ENCODE assay signal across 1 cellular context in the genomic region with DNA sequence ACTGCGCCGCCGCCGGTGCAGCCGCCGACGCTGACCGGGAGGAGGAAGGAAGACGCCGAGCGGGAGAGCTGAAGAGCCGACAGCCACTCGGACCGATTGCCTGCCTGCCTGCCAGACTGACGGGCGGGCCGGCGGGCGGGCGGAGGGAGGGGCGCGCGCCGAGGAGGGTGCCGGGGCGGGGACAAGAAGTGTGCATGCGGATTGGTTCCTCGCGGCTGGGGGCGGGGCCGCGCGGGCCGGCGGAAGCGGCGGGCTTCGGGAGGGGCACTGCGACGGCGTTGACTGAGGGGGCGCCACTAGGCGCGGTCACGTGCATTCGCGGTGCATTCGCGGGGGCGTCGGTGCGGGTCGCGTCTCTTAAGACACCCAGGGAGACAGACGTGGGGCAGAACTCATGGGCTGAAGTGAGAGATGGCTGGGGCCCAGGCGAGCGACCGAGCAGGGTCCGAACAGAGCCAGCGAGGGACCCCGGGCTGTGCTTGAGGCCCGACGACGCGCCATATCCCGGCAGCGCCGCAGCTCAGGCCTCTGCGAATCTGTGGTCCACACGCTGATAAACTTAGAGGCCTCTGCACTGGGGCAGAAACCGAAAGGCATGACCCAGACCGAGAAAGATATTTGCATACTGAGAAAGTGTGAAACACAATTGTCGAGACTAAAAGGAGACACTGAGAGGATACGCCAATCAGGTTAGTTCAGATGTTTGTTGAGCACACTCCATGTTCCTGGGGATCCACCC.
TF ChIP-seq lines count a peak whose summit lies in the region.

A gene (minus strand): TSS at position 118 of the 739 bp plus-strand sequence. CDS start 205 bp downstream, outside the sequence.

TF ChIP-seq in HepG2, 621 proteins besides CTCF, POLR2A, EP300 and RAD21 (continued from another document and continues in another):
- TF ChIP-seq, protein P1, sequence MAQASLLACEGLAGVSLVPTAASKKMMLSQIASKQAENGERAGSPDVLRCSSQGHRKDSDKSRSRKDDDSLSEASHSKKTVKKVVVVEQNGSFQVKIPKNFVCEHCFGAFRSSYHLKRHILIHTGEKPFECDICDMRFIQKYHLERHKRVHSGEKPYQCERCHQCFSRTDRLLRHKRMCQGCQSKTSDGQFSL (CRISPR knock-in tag; IDR thresholded peaks at IDR 0.05), result no peak; the same call in 1 of the 2 replicates
- TF ChIP-seq ZNF451 (CRISPR knock-in tag; IDR thresholded peaks at IDR 0.05) (no peak; the same call in 1 of the 2 replicates), SP1 (IDR thresholded peaks at IDR 0.05) (no peak), SP1 (CRISPR knock-in tag; IDR thresholded peaks at IDR 0.05) (peak; percentile 67), ZNF589 (CRISPR knock-in tag; conservative IDR thresholded peaks at IDR 0.05) (peak; percentile 69), ZNF672 (CRISPR knock-in tag; IDR thresholded peaks at IDR 0.05) (0 out of 2 replicates have a peak, but pooled peaks have one; percentile 43), PLRG1 (conservative IDR thresholded peaks at IDR 0.05) (no peak), ZNF510 (CRISPR knock-in tag; IDR thresholded peaks at IDR 0.05; ENCODE audit: low read depth) (no peak), IRF2 (CRISPR knock-in tag; IDR thresholded peaks at IDR 0.05) (peak; percentile 47; the same call in 1 of the 2 replicates), CCAR2 (optimal IDR thresholded peaks at IDR 0.05; ENCODE audit: low read depth, low read length) (no peak), RBFOX2 (IDR thresholded peaks at IDR 0.05; ENCODE audit: low read depth, low read length) (peak; percentile 86), SNRNP70 (IDR thresholded peaks at IDR 0.05; ENCODE audit: low read depth, low read length) (no peak), ZFP37 (CRISPR knock-in tag; IDR thresholded peaks at IDR 0.05; ENCODE audit: borderline replicate concordance) (no peak), CENPT (CRISPR knock-in tag; IDR thresholded peaks at IDR 0.05; ENCODE audit: low read depth) (peak; percentile 16; the same call in 1 of the 2 replicates), REPIN1 (CRISPR knock-in tag; IDR thresholded peaks at IDR 0.05; ENCODE audit: borderline replicate concordance, low read depth) (peak; percentile 84), ZNF652 (CRISPR knock-in tag; IDR thresholded peaks at IDR 0.05; ENCODE audit: borderline replicate concordance, low read depth) (no peak), SPEN (CRISPR knock-in tag; IDR thresholded peaks at IDR 0.05; ENCODE audit: low read depth) (peak; percentile 90), ZNF558 (CRISPR knock-in tag; IDR thresholded peaks at IDR 0.05; ENCODE audit: borderline replicate concordance) (peak; percentile 27; the same call in 1 of the 2 replicates), ZFY (CRISPR knock-in tag; IDR thresholded peaks at IDR 0.05) (peak; percentile 91), ZNF333 (CRISPR knock-in tag; IDR thresholded peaks at IDR 0.05; ENCODE audit: borderline replicate concordance) (peak; percentile 45; the same call in 1 of the 2 replicates), FOXA3 (CRISPR knock-in tag; IDR thresholded peaks at IDR 0.05) (peak; percentile 52), ELF4 (CRISPR knock-in tag; IDR thresholded peaks at IDR 0.05; ENCODE audit: borderline replicate concordance) (no peak), SP2 (CRISPR knock-in tag; IDR thresholded peaks at IDR 0.05) (peak; percentile 61; the same call in 1 of the 2 replicates), AKAP8 (CRISPR knock-in tag; IDR thresholded peaks at IDR 0.05) (peak; percentile 38; the same call in 1 of the 2 replicates), TSC22D2 (CRISPR knock-in tag; IDR thresholded peaks at IDR 0.05; ENCODE audit: borderline replicate concordance) (no peak)
- TF ChIP-seq, protein P2, sequence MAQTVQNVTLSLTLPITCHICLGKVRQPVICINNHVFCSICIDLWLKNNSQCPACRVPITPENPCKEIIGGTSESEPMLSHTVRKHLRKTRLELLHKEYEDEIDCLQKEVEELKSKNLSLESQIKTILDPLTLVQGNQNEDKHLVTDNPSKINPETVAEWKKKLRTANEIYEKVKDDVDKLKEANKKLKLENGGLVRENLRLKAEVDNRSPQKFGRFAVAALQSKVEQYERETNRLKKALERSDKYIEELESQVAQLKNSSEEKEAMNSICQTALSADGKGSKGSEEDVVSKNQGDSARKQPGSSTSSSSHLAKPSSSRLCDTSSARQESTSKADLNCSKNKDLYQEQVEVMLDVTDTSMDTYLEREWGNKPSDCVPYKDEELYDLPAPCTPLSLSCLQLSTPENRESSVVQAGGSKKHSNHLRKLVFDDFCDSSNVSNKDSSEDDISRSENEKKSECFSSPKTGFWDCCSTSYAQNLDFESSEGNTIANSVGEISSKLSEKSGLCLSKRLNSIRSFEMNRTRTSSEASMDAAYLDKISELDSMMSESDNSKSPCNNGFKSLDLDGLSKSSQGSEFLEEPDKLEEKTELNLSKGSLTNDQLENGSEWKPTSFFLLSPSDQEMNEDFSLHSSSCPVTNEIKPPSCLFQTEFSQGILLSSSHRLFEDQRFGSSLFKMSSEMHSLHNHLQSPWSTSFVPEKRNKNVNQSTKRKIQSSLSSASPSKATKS (CRISPR knock-in tag; IDR thresholded peaks at IDR 0.05), result peak; percentile 44; the same call in 1 of the 2 replicates
- TF ChIP-seq, protein P3, sequence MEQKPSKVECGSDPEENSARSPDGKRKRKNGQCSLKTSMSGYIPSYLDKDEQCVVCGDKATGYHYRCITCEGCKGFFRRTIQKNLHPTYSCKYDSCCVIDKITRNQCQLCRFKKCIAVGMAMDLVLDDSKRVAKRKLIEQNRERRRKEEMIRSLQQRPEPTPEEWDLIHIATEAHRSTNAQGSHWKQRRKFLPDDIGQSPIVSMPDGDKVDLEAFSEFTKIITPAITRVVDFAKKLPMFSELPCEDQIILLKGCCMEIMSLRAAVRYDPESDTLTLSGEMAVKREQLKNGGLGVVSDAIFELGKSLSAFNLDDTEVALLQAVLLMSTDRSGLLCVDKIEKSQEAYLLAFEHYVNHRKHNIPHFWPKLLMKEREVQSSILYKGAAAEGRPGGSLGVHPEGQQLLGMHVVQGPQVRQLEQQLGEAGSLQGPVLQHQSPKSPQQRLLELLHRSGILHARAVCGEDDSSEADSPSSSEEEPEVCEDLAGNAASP (CRISPR knock-in tag; IDR thresholded peaks at IDR 0.05; ENCODE audit: borderline replicate concordance), result no peak; the same call in 1 of the 2 replicates
- TF ChIP-seq, protein P4, sequence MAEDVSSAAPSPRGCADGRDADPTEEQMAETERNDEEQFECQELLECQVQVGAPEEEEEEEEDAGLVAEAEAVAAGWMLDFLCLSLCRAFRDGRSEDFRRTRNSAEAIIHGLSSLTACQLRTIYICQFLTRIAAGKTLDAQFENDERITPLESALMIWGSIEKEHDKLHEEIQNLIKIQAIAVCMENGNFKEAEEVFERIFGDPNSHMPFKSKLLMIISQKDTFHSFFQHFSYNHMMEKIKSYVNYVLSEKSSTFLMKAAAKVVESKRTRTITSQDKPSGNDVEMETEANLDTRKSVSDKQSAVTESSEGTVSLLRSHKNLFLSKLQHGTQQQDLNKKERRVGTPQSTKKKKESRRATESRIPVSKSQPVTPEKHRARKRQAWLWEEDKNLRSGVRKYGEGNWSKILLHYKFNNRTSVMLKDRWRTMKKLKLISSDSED (CRISPR knock-in tag; IDR thresholded peaks at IDR 0.05), result no peak
- TF ChIP-seq, protein P5, sequence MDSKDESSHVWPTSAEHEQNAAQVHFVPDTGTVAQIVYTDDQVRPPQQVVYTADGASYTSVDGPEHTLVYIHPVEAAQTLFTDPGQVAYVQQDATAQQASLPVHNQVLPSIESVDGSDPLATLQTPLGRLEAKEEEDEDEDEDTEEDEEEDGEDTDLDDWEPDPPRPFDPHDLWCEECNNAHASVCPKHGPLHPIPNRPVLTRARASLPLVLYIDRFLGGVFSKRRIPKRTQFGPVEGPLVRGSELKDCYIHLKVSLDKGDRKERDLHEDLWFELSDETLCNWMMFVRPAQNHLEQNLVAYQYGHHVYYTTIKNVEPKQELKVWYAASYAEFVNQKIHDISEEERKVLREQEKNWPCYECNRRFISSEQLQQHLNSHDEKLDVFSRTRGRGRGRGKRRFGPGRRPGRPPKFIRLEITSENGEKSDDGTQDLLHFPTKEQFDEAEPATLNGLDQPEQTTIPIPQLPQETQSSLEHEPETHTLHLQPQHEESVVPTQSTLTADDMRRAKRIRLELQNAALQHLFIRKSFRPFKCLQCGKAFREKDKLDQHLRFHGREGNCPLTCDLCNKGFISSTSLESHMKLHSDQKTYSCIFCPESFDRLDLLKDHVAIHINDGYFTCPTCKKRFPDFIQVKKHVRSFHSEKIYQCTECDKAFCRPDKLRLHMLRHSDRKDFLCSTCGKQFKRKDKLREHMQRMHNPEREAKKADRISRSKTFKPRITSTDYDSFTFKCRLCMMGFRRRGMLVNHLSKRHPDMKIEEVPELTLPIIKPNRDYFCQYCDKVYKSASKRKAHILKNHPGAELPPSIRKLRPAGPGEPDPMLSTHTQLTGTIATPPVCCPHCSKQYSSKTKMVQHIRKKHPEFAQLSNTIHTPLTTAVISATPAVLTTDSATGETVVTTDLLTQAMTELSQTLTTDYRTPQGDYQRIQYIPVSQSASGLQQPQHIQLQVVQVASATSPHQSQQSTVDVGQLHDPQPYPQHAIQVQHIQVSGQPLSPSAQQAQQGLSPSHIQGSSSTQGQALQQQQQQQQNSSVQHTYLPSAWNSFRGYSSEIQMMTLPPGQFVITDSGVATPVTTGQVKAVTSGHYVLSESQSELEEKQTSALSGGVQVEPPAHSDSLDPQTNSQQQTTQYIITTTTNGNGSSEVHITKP (CRISPR knock-in tag; IDR thresholded peaks at IDR 0.05; ENCODE audit: low read depth), result no peak
- TF ChIP-seq, protein P6, sequence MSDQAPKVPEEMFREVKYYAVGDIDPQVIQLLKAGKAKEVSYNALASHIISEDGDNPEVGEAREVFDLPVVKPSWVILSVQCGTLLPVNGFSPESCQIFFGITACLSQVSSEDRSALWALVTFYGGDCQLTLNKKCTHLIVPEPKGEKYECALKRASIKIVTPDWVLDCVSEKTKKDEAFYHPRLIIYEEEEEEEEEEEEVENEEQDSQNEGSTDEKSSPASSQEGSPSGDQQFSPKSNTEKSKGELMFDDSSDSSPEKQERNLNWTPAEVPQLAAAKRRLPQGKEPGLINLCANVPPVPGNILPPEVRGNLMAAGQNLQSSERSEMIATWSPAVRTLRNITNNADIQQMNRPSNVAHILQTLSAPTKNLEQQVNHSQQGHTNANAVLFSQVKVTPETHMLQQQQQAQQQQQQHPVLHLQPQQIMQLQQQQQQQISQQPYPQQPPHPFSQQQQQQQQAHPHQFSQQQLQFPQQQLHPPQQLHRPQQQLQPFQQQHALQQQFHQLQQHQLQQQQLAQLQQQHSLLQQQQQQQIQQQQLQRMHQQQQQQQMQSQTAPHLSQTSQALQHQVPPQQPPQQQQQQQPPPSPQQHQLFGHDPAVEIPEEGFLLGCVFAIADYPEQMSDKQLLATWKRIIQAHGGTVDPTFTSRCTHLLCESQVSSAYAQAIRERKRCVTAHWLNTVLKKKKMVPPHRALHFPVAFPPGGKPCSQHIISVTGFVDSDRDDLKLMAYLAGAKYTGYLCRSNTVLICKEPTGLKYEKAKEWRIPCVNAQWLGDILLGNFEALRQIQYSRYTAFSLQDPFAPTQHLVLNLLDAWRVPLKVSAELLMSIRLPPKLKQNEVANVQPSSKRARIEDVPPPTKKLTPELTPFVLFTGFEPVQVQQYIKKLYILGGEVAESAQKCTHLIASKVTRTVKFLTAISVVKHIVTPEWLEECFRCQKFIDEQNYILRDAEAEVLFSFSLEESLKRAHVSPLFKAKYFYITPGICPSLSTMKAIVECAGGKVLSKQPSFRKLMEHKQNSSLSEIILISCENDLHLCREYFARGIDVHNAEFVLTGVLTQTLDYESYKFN (CRISPR knock-in tag; conservative IDR thresholded peaks at IDR 0.05), result 0 out of 2 replicates have a peak, but pooled peaks have one; percentile 34
- TF ChIP-seq, protein P7, sequence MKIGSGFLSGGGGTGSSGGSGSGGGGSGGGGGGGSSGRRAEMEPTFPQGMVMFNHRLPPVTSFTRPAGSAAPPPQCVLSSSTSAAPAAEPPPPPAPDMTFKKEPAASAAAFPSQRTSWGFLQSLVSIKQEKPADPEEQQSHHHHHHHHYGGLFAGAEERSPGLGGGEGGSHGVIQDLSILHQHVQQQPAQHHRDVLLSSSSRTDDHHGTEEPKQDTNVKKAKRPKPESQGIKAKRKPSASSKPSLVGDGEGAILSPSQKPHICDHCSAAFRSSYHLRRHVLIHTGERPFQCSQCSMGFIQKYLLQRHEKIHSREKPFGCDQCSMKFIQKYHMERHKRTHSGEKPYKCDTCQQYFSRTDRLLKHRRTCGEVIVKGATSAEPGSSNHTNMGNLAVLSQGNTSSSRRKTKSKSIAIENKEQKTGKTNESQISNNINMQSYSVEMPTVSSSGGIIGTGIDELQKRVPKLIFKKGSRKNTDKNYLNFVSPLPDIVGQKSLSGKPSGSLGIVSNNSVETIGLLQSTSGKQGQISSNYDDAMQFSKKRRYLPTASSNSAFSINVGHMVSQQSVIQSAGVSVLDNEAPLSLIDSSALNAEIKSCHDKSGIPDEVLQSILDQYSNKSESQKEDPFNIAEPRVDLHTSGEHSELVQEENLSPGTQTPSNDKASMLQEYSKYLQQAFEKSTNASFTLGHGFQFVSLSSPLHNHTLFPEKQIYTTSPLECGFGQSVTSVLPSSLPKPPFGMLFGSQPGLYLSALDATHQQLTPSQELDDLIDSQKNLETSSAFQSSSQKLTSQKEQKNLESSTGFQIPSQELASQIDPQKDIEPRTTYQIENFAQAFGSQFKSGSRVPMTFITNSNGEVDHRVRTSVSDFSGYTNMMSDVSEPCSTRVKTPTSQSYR (CRISPR knock-in tag; IDR thresholded peaks at IDR 0.05; ENCODE audit: borderline replicate concordance), result no peak
- TF ChIP-seq, protein P8, sequence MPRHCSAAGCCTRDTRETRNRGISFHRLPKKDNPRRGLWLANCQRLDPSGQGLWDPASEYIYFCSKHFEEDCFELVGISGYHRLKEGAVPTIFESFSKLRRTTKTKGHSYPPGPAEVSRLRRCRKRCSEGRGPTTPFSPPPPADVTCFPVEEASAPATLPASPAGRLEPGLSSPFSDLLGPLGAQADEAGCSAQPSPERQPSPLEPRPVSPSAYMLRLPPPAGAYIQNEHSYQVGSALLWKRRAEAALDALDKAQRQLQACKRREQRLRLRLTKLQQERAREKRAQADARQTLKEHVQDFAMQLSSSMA (CRISPR knock-in tag; IDR thresholded peaks at IDR 0.05), result peak; percentile 18; the same call in 1 of the 2 replicates
- TF ChIP-seq, protein P9, sequence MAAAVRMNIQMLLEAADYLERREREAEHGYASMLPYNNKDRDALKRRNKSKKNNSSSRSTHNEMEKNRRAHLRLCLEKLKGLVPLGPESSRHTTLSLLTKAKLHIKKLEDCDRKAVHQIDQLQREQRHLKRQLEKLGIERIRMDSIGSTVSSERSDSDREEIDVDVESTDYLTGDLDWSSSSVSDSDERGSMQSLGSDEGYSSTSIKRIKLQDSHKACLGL (CRISPR knock-in tag; IDR thresholded peaks at IDR 0.05), result peak; percentile 78
- TF ChIP-seq, protein P10, sequence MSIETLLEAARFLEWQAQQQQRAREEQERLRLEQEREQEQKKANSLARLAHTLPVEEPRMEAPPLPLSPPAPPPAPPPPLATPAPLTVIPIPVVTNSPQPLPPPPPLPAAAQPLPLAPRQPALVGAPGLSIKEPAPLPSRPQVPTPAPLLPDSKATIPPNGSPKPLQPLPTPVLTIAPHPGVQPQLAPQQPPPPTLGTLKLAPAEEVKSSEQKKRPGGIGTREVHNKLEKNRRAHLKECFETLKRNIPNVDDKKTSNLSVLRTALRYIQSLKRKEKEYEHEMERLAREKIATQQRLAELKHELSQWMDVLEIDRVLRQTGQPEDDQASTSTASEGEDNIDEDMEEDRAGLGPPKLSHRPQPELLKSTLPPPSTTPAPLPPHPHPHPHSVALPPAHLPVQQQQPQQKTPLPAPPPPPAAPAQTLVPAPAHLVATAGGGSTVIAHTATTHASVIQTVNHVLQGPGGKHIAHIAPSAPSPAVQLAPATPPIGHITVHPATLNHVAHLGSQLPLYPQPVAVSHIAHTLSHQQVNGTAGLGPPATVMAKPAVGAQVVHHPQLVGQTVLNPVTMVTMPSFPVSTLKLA (IDR thresholded peaks at IDR 0.05), result peak; percentile 8; the same call in 1 of the 2 replicates
